ENCODE assay signal across 2 cellular contexts in genomic region chr7:133273221-133273620, GRCh38.
TF ChIP-seq lines count a peak whose summit lies in the region.

No MANE protein-coding gene starts in this region.

TF ChIP-seq in IMR-90, 13 proteins besides CTCF, POLR2A, EP300 and RAD21:
- TF ChIP-seq ELK1 (IDR thresholded peaks at IDR 0.05; ENCODE audit: borderline replicate concordance, low read depth, low read length) = no peak

TF ChIP-seq in GM12878, 131 proteins besides CTCF, POLR2A, EP300 and RAD21:
- TF ChIP-seq ESRRA (IDR thresholded peaks at IDR 0.05; ENCODE audit: low read length) (no peak), MEF2A (IDR thresholded peaks at IDR 0.05; ENCODE audit: insufficient read depth, low read depth, low read length) (no peak)
